In genomic region chr15:64507293-64507802, GRCh38 we compare ENCODE assay signal across 1 cellular context.
TF ChIP-seq lines count a peak whose summit lies in the region.

No MANE protein-coding gene starts in this region.

TF ChIP-seq in K562, 482 proteins besides CTCF, POLR2A, EP300 and RAD21 (continued from another document and continues in another):
- no peak for TF ChIP-seq ZBTB2 (IDR thresholded peaks at IDR 0.05)
- no peak for TF ChIP-seq MYNN (IDR thresholded peaks at IDR 0.05)
- no peak for TF ChIP-seq MYNN (CRISPR knock-in tag; IDR thresholded peaks at IDR 0.05)
- no peak for TF ChIP-seq ZNF655 (CRISPR knock-in tag; IDR thresholded peaks at IDR 0.05)
- no peak for TF ChIP-seq NCOA6 (IDR thresholded peaks at IDR 0.05)
- no peak for TF ChIP-seq ERF (CRISPR knock-in tag; IDR thresholded peaks at IDR 0.05)
- TF ChIP-seq TRIM24 (IDR thresholded peaks at IDR 0.05) = no peak
- TF ChIP-seq CHD4 (IDR thresholded peaks at IDR 0.05; ENCODE audit: insufficient read depth, insufficient replicate concordance, low read depth, low read length, poor library complexity, severe bottlenecking) = no peak
- TF ChIP-seq TCF3 (CRISPR knock-in tag; IDR thresholded peaks at IDR 0.05) = peak; percentile 68
- peak in 1 of 2 experiments; percentile 74; a peak in 2 of 4 replicates for TF ChIP-seq RCOR1 (IDR thresholded peaks at IDR 0.05; ENCODE audit: borderline replicate concordance in 1 of 2, low read depth in 2 of 2, low read length in 2 of 2)
- TF ChIP-seq ZNF511 (CRISPR knock-in tag; IDR thresholded peaks at IDR 0.05) = no peak
- TF ChIP-seq ZNF696 (CRISPR knock-in tag; conservative IDR thresholded peaks at IDR 0.05) = no peak
- no peak for TF ChIP-seq DNMT1 (IDR thresholded peaks at IDR 0.05)
- no peak for TF ChIP-seq GTF2A2 (tag; IDR thresholded peaks at IDR 0.05)
- TF ChIP-seq XRCC4 (IDR thresholded peaks at IDR 0.05; ENCODE audit: extremely low read depth, insufficient read depth, insufficient read length) = no peak
- TF ChIP-seq PHB (CRISPR knock-in tag; IDR thresholded peaks at IDR 0.05) = no peak
- no peak for TF ChIP-seq ZNF212 (CRISPR knock-in tag; IDR thresholded peaks at IDR 0.05)
- 0 out of 2 replicates have a peak, but pooled peaks have one; percentile 31 for TF ChIP-seq POLR2AphosphoS5 (IDR thresholded peaks at IDR 0.05; ENCODE audit: control insufficient read depth, insufficient read depth, low read depth, low read length)
- 0 out of 2 replicates have a peak, but pooled peaks have one; percentile 28 for TF ChIP-seq ZNF384 (IDR thresholded peaks at IDR 0.05; ENCODE audit: low read depth, low read length)
- no peak for TF ChIP-seq TFAM (CRISPR knock-in tag; conservative IDR thresholded peaks at IDR 0.05)
- TF ChIP-seq SMAD2 (IDR thresholded peaks at IDR 0.05; ENCODE audit: low read depth, low read length) = no peak
- TF ChIP-seq HBP1 (CRISPR knock-in tag; IDR thresholded peaks at IDR 0.05) = no peak
- peak; percentile 39 to 83; a peak in 3 of 4 replicates for TF ChIP-seq UBTF (IDR thresholded peaks at IDR 0.05; ENCODE audit: borderline replicate concordance in 1 of 2, low read depth in 2 of 2, low read length in 2 of 2)
- no peak for TF ChIP-seq CTCFL (IDR thresholded peaks at IDR 0.05; ENCODE audit: borderline replicate concordance, insufficient read depth, low read depth, low read length, poor library complexity, severe bottlenecking)
- no peak for TF ChIP-seq SLC30A9 (CRISPR knock-in tag; IDR thresholded peaks at IDR 0.05)
- TF ChIP-seq ZNF398 (CRISPR knock-in tag; IDR thresholded peaks at IDR 0.05) = no peak
- no peak for TF ChIP-seq POLR3G (IDR thresholded peaks at IDR 0.05; ENCODE audit: extremely low read depth, insufficient read length, insufficient replicate concordance)
- TF ChIP-seq MAFK (IDR thresholded peaks at IDR 0.05; ENCODE audit: low read length) = no peak
- no peak for TF ChIP-seq NELFE (IDR thresholded peaks at IDR 0.05; ENCODE audit: insufficient read depth, insufficient read length)
- TF ChIP-seq HMBOX1 (IDR thresholded peaks at IDR 0.05) = peak; percentile 61; the same call in 1 of the 2 replicates
- TF ChIP-seq NEUROD1 (IDR thresholded peaks at IDR 0.05; ENCODE audit: borderline replicate concordance, low read depth, low read length, partially characterized antibody) = peak; percentile 29
- TF ChIP-seq CBX3 (IDR thresholded peaks at IDR 0.05; ENCODE audit: borderline replicate concordance in 1 of 2, low read length in 2 of 2) = peak in 1 of 2 experiments; percentile 46; a peak in 1 of 3 replicates
- no peak for TF ChIP-seq U2AF2 (optimal IDR thresholded peaks at IDR 0.05; ENCODE audit: low read depth, low read length)
- TF ChIP-seq BRF1 (IDR thresholded peaks at IDR 0.05; ENCODE audit: borderline replicate concordance, extremely low read depth, insufficient read length) = no peak
- no peak for TF ChIP-seq ZBTB8A (IDR thresholded peaks at IDR 0.05; ENCODE audit: partially characterized antibody)
- no peak for TF ChIP-seq CBX5 (IDR thresholded peaks at IDR 0.05; ENCODE audit: borderline replicate concordance, low read depth)
- TF ChIP-seq ZNF318 (IDR thresholded peaks at IDR 0.05; ENCODE audit: borderline replicate concordance in 1 of 2, low read depth in 1 of 2) = no peak
- no peak for TF ChIP-seq HNRNPK (IDR thresholded peaks at IDR 0.05; ENCODE audit: low read depth, low read length, poor library complexity, severe bottlenecking)
- TF ChIP-seq KLF6 (CRISPR knock-in tag; IDR thresholded peaks at IDR 0.05; ENCODE audit: borderline replicate concordance) = no peak
- no peak for TF ChIP-seq NR4A1 (CRISPR knock-in tag; IDR thresholded peaks at IDR 0.05)
- no peak for TF ChIP-seq NR4A1 (tag; IDR thresholded peaks at IDR 0.05)
- no peak for TF ChIP-seq SIRT6 (IDR thresholded peaks at IDR 0.05; ENCODE audit: low read depth, low read length)
- no peak for TF ChIP-seq BDP1 (IDR thresholded peaks at IDR 0.05; ENCODE audit: insufficient read depth, insufficient read length)
